In the genomic region with DNA sequence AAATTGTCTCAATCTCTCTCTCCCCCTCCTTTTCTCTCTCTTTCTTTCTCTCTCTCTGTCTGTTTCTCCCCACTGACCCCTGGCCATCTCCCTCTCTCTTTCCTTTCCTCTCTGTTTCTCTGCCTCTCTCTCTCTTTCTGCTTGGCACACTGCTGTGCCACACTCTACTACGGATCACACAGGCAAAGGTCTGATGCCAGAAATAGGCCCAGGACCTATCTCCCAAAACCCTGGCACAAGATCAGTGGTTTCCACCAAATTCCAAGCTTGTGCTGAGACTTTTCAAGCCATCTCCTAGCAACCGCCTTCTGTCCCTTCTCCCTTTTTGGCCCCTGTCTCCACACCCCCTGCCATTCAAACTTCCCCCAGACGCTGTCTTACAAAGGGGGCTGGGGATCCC, we compare ENCODE assay signal across 18 cellular contexts. TPM values are rescaled to one million over a fixed set of nuclear protein-coding genes. Genes with fewer than 3 reads are reported as not detected.
A peak's percentile ranks its signal among the peaks of the same experiment; 100 is the strongest.
DNase-seq lines count a peak whose midpoint lies in the region; ATAC-seq and TF ChIP-seq lines count a peak whose summit lies in the region.
"Had no signal": no experiment of that assay in that cellular context is flagged by ENCODE, and none has a peak within 500 bp of the region (broad histone marks: within the 10 kb centered on the region; RNA-seq: fewer than 3 reads in every experiment).

No MANE protein-coding gene starts in this region.

- TF ChIP-seq CTCF in Caco-2 (IDR thresholded peaks at IDR 0.05; ENCODE audit: insufficient read depth in 1 of 2, low read depth in 1 of 2, low read length in 1 of 2, severe bottlenecking in 1 of 2, unreplicated experiment in 1 of 2) (no peak), WERI-Rb-1 (IDR thresholded peaks at IDR 0.05; ENCODE audit: low read depth, low read length) (no peak), glutamatergic neuron (IDR thresholded peaks at IDR 0.05; ENCODE audit: partially characterized antibody, unreplicated experiment) (no peak), mesothelial cell of epicardium (IDR thresholded peaks at IDR 0.05; ENCODE audit: unreplicated experiment) (no peak)

- H3K27me3 Mint-ChIP-seq in Caco-2 (ENCODE audit: insufficient read depth, unreplicated experiment) (no peaks in the 10 kb centered on the region), glutamatergic neuron (ENCODE audit: unreplicated experiment) (peaks cover 2% of the 10 kb centered on the region), mesothelial cell of epicardium (ENCODE audit: low read depth) (no peaks in the 10 kb centered on the region)

- POLR2A ChIA-PET in Caco-2 (lab: Charles Lee) = no interaction called here

- H3K36me3 Mint-ChIP-seq in Caco-2 (ENCODE audit: insufficient read depth, unreplicated experiment) (peaks cover 96% of the 10 kb centered on the region), glutamatergic neuron (ENCODE audit: unreplicated experiment) (no peaks in the 10 kb centered on the region), mesothelial cell of epicardium (peaks cover 30% of the 10 kb centered on the region)
- H3K36me3 Mint-ChIP-seq: CD8-positive, alpha-beta memory T cell had no signal

- H3K27me3 ChIP-seq in Caco-2 (replicated peaks; ENCODE audit: control insufficient read depth, insufficient read depth, low read length) = no peaks in the 10 kb centered on the region
- no peaks in the 10 kb centered on the region for H3K27me3 ChIP-seq in WERI-Rb-1 (ENCODE audit: insufficient read depth, low read depth, severe bottlenecking)
- H3K27me3 ChIP-seq: BLaER1 had no signal

- H3K9me3 Mint-ChIP-seq in Caco-2 (ENCODE audit: unreplicated experiment) (no peaks in the 10 kb centered on the region), glutamatergic neuron (ENCODE audit: unreplicated experiment) (peaks cover 2% of the 10 kb centered on the region), mesothelial cell of epicardium (no peaks in the 10 kb centered on the region)
- H3K9me3 Mint-ChIP-seq: CD8-positive, alpha-beta memory T cell had no signal

- H3K4me3 ChIP-seq in Caco-2 (ENCODE audit: low read depth, low read length) = no peak overlapping the region
- H3K4me3 ChIP-seq in WERI-Rb-1 (ENCODE audit: low read depth, low read length) = no peak overlapping the region
- H3K4me3 ChIP-seq: BLaER1, PC-9 had no signal

- no peak for DNase-seq in Caco-2
- DNase-seq in WERI-Rb-1 = no peak
- DNase-seq in glutamatergic neuron = no peak
- no peak for DNase-seq in mesothelial cell of epicardium (ENCODE audit: low spot score in 2 of 2, unreplicated experiment in 2 of 2)
- DNase-seq in cerebellar cortex (ENCODE audit: low spot score) = no peak
- no peak for DNase-seq in NCI-H510A treated with DMSO at 0.1 percent for 48 hours (lab: John Stamatoyannopoulos, UW)
- DNase-seq: CD8-positive, alpha-beta memory T cell; DND-41; KBM-7; NCI-H1048; NCI-H1436 treated with DMSO at 0.1 percent for 48 hours; NCI-H2029 treated with DMSO at 0.1 percent for 48 hours; NCI-H774; PC-9 had no signal

- H3K27ac ChIP-seq in WERI-Rb-1 = peak overlapping the region; percentile 36; the same call in 1 of the 2 replicates
- H3K27ac ChIP-seq: BLaER1, PC-9 had no signal

- no peaks in the 10 kb centered on the region for H3K4me1 ChIP-seq in Caco-2
- H3K4me1 ChIP-seq: BLaER1 had no signal

- H3K9me3 ChIP-seq in Caco-2 (no peaks in the 10 kb centered on the region), WERI-Rb-1 (ENCODE audit: severe bottlenecking) (no peaks in the 10 kb centered on the region)
- H3K9me3 ChIP-seq: BLaER1 had no signal

- H3K4me3 Mint-ChIP-seq in Caco-2 (ENCODE audit: unreplicated experiment) (no peak overlapping the region), glutamatergic neuron (ENCODE audit: unreplicated experiment) (peak overlapping the region; percentile 2), mesothelial cell of epicardium (no peak overlapping the region)
- H3K4me3 Mint-ChIP-seq: CD8-positive, alpha-beta memory T cell had no signal

- no TSS peak for BruUV-seq in Caco-2 (replicated peaks; lab: Mats Ljungman, UMichigan)

- peak overlapping the region; percentile 4 for H3K27ac Mint-ChIP-seq in Caco-2 (ENCODE audit: unreplicated experiment)
- peak overlapping the region; percentile 31 for H3K27ac Mint-ChIP-seq in glutamatergic neuron (ENCODE audit: unreplicated experiment)
- H3K27ac Mint-ChIP-seq in mesothelial cell of epicardium = peak overlapping the region; percentile 57
- H3K27ac Mint-ChIP-seq: CD8-positive, alpha-beta memory T cell had no signal

- no peaks in the 10 kb centered on the region for H3K4me1 Mint-ChIP-seq in Caco-2 (ENCODE audit: low read depth, unreplicated experiment)
- H3K4me1 Mint-ChIP-seq in glutamatergic neuron (ENCODE audit: low read depth, unreplicated experiment) = peaks cover 18% of the 10 kb centered on the region
- peaks cover 21% of the 10 kb centered on the region for H3K4me1 Mint-ChIP-seq in mesothelial cell of epicardium
- H3K4me1 Mint-ChIP-seq: CD8-positive, alpha-beta memory T cell had no signal

- no peak for ATAC-seq in HG02798 (IDR thresholded peaks at IDR 0.05; ENCODE audit: poor library complexity, unreplicated experiment)
- no peak for ATAC-seq in HG03196 (IDR thresholded peaks at IDR 0.05; ENCODE audit: unreplicated experiment)
- ATAC-seq: HCT116 had no signal

- intact Hi-C loops in Caco-2 (cut with micrococcal nuclease; ENCODE audit: unreplicated experiment) = no loop called here

- H3K36me3 ChIP-seq in Caco-2 (ENCODE audit: control insufficient read depth, insufficient read depth, low read length) = peaks cover 2% of the 10 kb centered on the region; the same call in 1 of the 2 replicates
- H3K36me3 ChIP-seq in WERI-Rb-1 = peaks cover 28% of the 10 kb centered on the region
- H3K36me3 ChIP-seq: BLaER1 had no signal

- CTCF ChIA-PET in Caco-2 (lab: Charles Lee) = no interaction called here

RNA-seq across cellular contexts. Expression of a gene that starts 38.5 kb away (rescaled TPM):
- total RNA-seq in Caco-2 (2022) (124 and 129 TPM in 2 replicates), glutamatergic neuron (ENCODE audit: unreplicated experiment) (65.2 TPM), mesothelial cell of epicardium (93.9 to 104 TPM (median 98.2 TPM) in 3 replicates)

Comparison
In these comparisons a context has a peak if more than half of its experiments do, and no peak if none do; other contexts are left out.
1. H3K27ac Mint-ChIP-seq: peak in every context shown above with its lines; median percentile 57 in mesothelial cell of epicardium; 31 in glutamatergic neuron; 4 in Caco-2.